In the genomic region with DNA sequence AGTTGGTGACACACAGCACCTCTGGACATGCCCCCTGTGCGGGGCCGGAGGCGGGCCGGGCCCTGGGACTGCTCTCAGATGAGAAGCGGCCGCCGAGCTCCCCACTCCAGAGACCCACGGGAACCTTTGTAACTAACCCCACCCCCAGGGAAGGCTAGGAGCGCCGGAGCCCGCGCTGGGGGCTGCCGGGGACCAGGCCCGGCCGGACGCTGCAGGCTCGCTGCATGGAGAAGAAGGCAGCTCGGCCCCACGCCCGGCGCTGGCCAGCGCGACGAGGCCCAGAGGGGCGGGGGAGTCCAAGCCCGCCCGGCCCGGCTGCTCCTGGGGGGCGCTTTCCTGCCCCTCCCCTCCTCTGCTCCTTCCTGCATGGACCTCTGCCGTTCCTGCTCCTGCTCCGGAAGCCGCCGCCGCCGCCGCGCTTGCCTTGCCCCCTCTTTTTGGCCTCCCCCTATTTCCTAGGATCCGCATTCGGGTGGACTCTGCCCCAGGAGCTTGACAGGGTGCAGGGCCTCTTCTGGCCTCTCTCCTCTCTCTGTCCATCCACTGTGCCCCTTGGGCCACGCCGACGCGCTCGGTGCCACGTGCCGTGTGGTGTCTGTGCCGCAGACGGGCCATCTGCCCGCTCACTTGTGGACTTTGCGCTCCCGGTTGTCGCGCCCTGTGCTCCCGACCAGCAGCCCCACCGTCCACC, we compare ENCODE assay signal across 2 cellular contexts.
A peak's percentile ranks its signal among the peaks of the same experiment; 100 is the strongest.
TF ChIP-seq lines count a peak whose summit lies in the region.

No MANE protein-coding gene starts in this region.

TF ChIP-seq in HepG2, 621 proteins besides CTCF, POLR2A, EP300 and RAD21:
- TF ChIP-seq ZFX (CRISPR knock-in tag; IDR thresholded peaks at IDR 0.05; ENCODE audit: low read depth) (no peak), AGO2 (optimal IDR thresholded peaks at IDR 0.05; ENCODE audit: low read depth, low read length) (peak; percentile 77)

TF ChIP-seq in endothelial cell of umbilical vein, 7 proteins besides CTCF, POLR2A, EP300 and RAD21:
- TF ChIP-seq MYC (IDR thresholded peaks at IDR 0.05; ENCODE audit: low read depth, low read length) (no peak), GATA2 (IDR thresholded peaks at IDR 0.05; ENCODE audit: insufficient read depth, insufficient read length, low read depth, low read length) (no peak), POLR2AphosphoS5 (IDR thresholded peaks at IDR 0.05; ENCODE audit: insufficient read depth, low read depth, low read length) (no peak), FOS (IDR thresholded peaks at IDR 0.05; ENCODE audit: borderline replicate concordance, insufficient read depth, low read length) (no peak), JUN (IDR thresholded peaks at IDR 0.05; ENCODE audit: borderline replicate concordance, insufficient read depth, insufficient read length, low read depth) (no peak), EZH2 (IDR thresholded peaks at IDR 0.05; ENCODE audit: borderline replicate concordance, low read depth, low read length, severe bottlenecking) (no peak)
- TF ChIP-seq, protein P1, sequence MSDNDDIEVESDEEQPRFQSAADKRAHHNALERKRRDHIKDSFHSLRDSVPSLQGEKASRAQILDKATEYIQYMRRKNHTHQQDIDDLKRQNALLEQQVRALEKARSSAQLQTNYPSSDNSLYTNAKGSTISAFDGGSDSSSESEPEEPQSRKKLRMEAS (IDR thresholded peaks at IDR 0.05; ENCODE audit: insufficient read depth, insufficient read length) = no peak
